In genomic region chr2:33275689-33276444, GRCh38 we compare ENCODE assay signal across 1 cellular context.
TF ChIP-seq lines count a peak whose summit lies in the region.

No MANE protein-coding gene starts in this region.

TF ChIP-seq in HepG2, 621 proteins besides CTCF, POLR2A, EP300 and RAD21 (continued from another document and continues in another):
- TF ChIP-seq, protein P1, sequence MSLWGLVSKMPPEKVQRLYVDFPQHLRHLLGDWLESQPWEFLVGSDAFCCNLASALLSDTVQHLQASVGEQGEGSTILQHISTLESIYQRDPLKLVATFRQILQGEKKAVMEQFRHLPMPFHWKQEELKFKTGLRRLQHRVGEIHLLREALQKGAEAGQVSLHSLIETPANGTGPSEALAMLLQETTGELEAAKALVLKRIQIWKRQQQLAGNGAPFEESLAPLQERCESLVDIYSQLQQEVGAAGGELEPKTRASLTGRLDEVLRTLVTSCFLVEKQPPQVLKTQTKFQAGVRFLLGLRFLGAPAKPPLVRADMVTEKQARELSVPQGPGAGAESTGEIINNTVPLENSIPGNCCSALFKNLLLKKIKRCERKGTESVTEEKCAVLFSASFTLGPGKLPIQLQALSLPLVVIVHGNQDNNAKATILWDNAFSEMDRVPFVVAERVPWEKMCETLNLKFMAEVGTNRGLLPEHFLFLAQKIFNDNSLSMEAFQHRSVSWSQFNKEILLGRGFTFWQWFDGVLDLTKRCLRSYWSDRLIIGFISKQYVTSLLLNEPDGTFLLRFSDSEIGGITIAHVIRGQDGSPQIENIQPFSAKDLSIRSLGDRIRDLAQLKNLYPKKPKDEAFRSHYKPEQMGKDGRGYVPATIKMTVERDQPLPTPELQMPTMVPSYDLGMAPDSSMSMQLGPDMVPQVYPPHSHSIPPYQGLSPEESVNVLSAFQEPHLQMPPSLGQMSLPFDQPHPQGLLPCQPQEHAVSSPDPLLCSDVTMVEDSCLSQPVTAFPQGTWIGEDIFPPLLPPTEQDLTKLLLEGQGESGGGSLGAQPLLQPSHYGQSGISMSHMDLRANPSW (CRISPR knock-in tag; IDR thresholded peaks at IDR 0.05; ENCODE audit: borderline replicate concordance): peak; percentile 65; the same call in 1 of the 2 replicates
- TF ChIP-seq NFIB (CRISPR knock-in tag; IDR thresholded peaks at IDR 0.05; ENCODE audit: borderline replicate concordance) (no peak), NFRKB (IDR thresholded peaks at IDR 0.05) (no peak), THAP11 (CRISPR knock-in tag; IDR thresholded peaks at IDR 0.05) (peak; percentile 14; the same call in 1 of the 2 replicates), KLF16 (CRISPR knock-in tag; IDR thresholded peaks at IDR 0.05) (no peak), CEBPB (IDR thresholded peaks at IDR 0.05; ENCODE audit: borderline replicate concordance, low read depth, low read length) (0 out of 2 replicates have a peak, but pooled peaks have one; percentile 10), ZNF350 (CRISPR knock-in tag; IDR thresholded peaks at IDR 0.05; ENCODE audit: borderline replicate concordance, low read depth) (peak; percentile 80; the same call in 1 of the 2 replicates), RFX3 (CRISPR knock-in tag; IDR thresholded peaks at IDR 0.05) (no peak), ZSCAN30 (CRISPR knock-in tag; IDR thresholded peaks at IDR 0.05) (no peak), ZNF644 (CRISPR knock-in tag; IDR thresholded peaks at IDR 0.05; ENCODE audit: low read depth) (no peak), RARG (CRISPR knock-in tag; IDR thresholded peaks at IDR 0.05; ENCODE audit: low read depth) (no peak), KLF12 (CRISPR knock-in tag; IDR thresholded peaks at IDR 0.05; ENCODE audit: borderline replicate concordance) (no peak), RNF2 (conservative IDR thresholded peaks at IDR 0.05; ENCODE audit: low read depth) (no peak), ZNF572 (CRISPR knock-in tag; IDR thresholded peaks at IDR 0.05) (no peak), ZNF598 (CRISPR knock-in tag; IDR thresholded peaks at IDR 0.05; ENCODE audit: borderline replicate concordance) (no peak), SALL2 (CRISPR knock-in tag; IDR thresholded peaks at IDR 0.05) (no peak), RFXAP (CRISPR knock-in tag; IDR thresholded peaks at IDR 0.05; ENCODE audit: borderline replicate concordance) (no peak), ZMAT5 (CRISPR knock-in tag; IDR thresholded peaks at IDR 0.05; ENCODE audit: borderline replicate concordance, low read depth) (no peak), TRIM22 (IDR thresholded peaks at IDR 0.05) (no peak), CBX5 (CRISPR knock-in tag; IDR thresholded peaks at IDR 0.05; ENCODE audit: borderline replicate concordance) (no peak), SP5 (CRISPR knock-in tag; IDR thresholded peaks at IDR 0.05; ENCODE audit: borderline replicate concordance, low read depth) (0 out of 2 replicates have a peak, but pooled peaks have one; percentile 14), ZFY (CRISPR knock-in tag; IDR thresholded peaks at IDR 0.05) (no peak), HDAC2 (CRISPR knock-in tag; IDR thresholded peaks at IDR 0.05) (no peak), ZBTB21 (CRISPR knock-in tag; IDR thresholded peaks at IDR 0.05) (no peak), TBL1XR1 (IDR thresholded peaks at IDR 0.05; ENCODE audit: borderline replicate concordance, low read length, partially characterized antibody) (no peak), FOXO4 (CRISPR knock-in tag; conservative IDR thresholded peaks at IDR 0.05) (no peak), RBAK (CRISPR knock-in tag; IDR thresholded peaks at IDR 0.05) (no peak), ERF (CRISPR knock-in tag; IDR thresholded peaks at IDR 0.05) (no peak), ATRX (CRISPR knock-in tag; IDR thresholded peaks at IDR 0.05; ENCODE audit: borderline replicate concordance) (no peak), PHF8 (CRISPR knock-in tag; IDR thresholded peaks at IDR 0.05) (no peak), ZNF670 (CRISPR knock-in tag; IDR thresholded peaks at IDR 0.05; ENCODE audit: borderline replicate concordance) (no peak), ZBTB10 (CRISPR knock-in tag; IDR thresholded peaks at IDR 0.05; ENCODE audit: borderline replicate concordance) (no peak), ZNF101 (CRISPR knock-in tag; IDR thresholded peaks at IDR 0.05; ENCODE audit: borderline replicate concordance, low read depth) (no peak), FOSL1 (CRISPR knock-in tag; IDR thresholded peaks at IDR 0.05; ENCODE audit: borderline replicate concordance) (peak; percentile 74; the same call in 1 of the 2 replicates), KMT2B (CRISPR knock-in tag; IDR thresholded peaks at IDR 0.05) (no peak), REL (CRISPR knock-in tag; conservative IDR thresholded peaks at IDR 0.05) (no peak), ZNF275 (CRISPR knock-in tag; IDR thresholded peaks at IDR 0.05; ENCODE audit: borderline replicate concordance) (no peak), SAFB2 (CRISPR knock-in tag; IDR thresholded peaks at IDR 0.05; ENCODE audit: borderline replicate concordance, low read depth) (no peak), RCOR2 (CRISPR knock-in tag; IDR thresholded peaks at IDR 0.05) (no peak), ISL2 (CRISPR knock-in tag; IDR thresholded peaks at IDR 0.05) (no peak), ZBTB7B (CRISPR knock-in tag; IDR thresholded peaks at IDR 0.05) (no peak), BATF2 (CRISPR knock-in tag; IDR thresholded peaks at IDR 0.05) (no peak)
- TF ChIP-seq, protein P2, sequence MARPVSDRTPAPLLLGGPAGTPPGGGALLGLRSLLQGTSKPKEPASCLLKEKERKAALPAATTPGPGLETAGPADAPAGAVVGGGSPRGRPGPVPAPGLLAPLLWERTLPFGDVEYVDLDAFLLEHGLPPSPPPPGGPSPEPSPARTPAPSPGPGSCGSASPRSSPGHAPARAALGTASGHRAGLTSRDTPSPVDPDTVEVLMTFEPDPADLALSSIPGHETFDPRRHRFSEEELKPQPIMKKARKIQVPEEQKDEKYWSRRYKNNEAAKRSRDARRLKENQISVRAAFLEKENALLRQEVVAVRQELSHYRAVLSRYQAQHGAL (CRISPR knock-in tag; IDR thresholded peaks at IDR 0.05; ENCODE audit: not compliant biosample characterization): no peak
- TF ChIP-seq, protein P3, sequence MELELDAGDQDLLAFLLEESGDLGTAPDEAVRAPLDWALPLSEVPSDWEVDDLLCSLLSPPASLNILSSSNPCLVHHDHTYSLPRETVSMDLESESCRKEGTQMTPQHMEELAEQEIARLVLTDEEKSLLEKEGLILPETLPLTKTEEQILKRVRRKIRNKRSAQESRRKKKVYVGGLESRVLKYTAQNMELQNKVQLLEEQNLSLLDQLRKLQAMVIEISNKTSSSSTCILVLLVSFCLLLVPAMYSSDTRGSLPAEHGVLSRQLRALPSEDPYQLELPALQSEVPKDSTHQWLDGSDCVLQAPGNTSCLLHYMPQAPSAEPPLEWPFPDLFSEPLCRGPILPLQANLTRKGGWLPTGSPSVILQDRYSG (CRISPR knock-in tag; IDR thresholded peaks at IDR 0.05): no peak
- TF ChIP-seq, protein P4, sequence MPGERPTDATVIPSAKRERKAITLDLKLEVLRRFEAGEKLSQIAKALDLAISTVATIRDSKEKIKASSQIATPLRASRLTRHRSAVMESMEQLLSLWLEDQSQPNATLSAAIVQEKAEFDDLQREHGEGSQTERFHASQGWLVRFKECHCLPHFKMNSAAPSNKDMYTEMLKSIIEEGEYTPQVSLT (CRISPR knock-in tag; IDR thresholded peaks at IDR 0.05; ENCODE audit: borderline replicate concordance, low read depth): no peak
- TF ChIP-seq, protein P5, sequence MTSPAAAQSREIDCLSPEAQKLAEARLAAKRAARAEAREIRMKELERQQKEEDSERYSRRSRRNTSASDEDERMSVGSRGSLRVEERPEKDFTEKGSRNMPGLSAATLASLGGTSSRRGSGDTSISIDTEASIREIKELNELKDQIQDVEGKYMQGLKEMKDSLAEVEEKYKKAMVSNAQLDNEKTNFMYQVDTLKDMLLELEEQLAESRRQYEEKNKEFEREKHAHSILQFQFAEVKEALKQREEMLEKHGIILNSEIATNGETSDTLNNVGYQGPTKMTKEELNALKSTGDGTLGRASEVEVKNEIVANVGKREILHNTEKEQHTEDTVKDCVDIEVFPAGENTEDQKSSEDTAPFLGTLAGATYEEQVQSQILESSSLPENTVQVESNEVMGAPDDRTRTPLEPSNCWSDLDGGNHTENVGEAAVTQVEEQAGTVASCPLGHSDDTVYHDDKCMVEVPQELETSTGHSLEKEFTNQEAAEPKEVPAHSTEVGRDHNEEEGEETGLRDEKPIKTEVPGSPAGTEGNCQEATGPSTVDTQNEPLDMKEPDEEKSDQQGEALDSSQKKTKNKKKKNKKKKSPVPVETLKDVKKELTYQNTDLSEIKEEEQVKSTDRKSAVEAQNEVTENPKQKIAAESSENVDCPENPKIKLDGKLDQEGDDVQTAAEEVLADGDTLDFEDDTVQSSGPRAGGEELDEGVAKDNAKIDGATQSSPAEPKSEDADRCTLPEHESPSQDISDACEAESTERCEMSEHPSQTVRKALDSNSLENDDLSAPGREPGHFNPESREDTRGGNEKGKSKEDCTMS (CRISPR knock-in tag; conservative IDR thresholded peaks at IDR 0.05): no peak
- TF ChIP-seq, protein P6, sequence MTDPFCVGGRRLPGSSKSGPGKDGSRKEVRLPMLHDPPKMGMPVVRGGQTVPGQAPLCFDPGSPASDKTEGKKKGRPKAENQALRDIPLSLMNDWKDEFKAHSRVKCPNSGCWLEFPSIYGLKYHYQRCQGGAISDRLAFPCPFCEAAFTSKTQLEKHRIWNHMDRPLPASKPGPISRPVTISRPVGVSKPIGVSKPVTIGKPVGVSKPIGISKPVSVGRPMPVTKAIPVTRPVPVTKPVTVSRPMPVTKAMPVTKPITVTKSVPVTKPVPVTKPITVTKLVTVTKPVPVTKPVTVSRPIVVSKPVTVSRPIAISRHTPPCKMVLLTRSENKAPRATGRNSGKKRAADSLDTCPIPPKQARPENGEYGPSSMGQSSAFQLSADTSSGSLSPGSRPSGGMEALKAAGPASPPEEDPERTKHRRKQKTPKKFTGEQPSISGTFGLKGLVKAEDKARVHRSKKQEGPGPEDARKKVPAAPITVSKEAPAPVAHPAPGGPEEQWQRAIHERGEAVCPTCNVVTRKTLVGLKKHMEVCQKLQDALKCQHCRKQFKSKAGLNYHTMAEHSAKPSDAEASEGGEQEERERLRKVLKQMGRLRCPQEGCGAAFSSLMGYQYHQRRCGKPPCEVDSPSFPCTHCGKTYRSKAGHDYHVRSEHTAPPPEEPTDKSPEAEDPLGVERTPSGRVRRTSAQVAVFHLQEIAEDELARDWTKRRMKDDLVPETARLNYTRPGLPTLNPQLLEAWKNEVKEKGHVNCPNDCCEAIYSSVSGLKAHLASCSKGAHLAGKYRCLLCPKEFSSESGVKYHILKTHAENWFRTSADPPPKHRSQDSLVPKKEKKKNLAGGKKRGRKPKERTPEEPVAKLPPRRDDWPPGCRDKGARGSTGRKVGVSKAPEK (CRISPR knock-in tag; IDR thresholded peaks at IDR 0.05; ENCODE audit: borderline replicate concordance): no peak
